1 cellular context compared by ENCODE assay signal in the genomic region with DNA sequence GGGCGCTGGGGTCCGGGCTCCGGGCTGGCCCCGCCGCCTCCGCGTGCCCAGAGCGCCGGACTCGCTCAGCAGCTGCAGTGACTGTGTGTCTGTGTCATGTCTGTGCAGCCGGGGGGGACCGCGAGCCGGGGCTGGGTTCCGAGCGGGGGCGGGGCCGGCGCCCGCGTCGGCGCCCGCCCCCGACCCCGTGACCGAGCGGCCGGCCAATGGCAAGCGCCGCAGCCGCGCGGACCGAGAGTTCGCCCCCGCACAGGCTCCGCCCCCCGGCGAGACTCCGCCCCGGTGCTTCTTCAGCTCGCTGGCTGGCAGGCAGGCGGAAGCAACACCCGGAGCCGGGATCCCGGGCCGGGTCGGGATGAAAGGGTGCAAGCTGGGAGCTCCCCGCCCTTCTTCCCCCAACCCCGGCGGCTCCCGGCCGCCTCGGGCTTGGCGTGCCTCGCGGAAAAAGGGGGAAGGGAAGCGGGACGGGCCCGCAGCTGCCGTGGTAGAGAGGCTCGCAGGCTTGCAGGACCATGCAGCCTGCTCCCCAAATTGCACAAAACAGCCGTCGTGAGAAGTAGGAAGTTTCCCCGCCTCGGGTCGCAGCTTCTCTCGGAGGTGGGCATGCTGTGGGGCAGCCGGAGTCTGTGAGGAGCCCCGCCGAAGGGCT.
TF ChIP-seq lines count a peak whose summit lies in the region.

No MANE protein-coding gene starts in this region.

TF ChIP-seq in WTC11, 78 proteins besides CTCF, POLR2A, EP300 and RAD21 (continued from another document):
- no peak for TF ChIP-seq ZNF532 (CRISPR knock-in tag; IDR thresholded peaks at IDR 0.05; ENCODE audit: borderline replicate concordance)
- no peak for TF ChIP-seq NFE2L1 (CRISPR knock-in tag; IDR thresholded peaks at IDR 0.05)
- TF ChIP-seq, protein P1, sequence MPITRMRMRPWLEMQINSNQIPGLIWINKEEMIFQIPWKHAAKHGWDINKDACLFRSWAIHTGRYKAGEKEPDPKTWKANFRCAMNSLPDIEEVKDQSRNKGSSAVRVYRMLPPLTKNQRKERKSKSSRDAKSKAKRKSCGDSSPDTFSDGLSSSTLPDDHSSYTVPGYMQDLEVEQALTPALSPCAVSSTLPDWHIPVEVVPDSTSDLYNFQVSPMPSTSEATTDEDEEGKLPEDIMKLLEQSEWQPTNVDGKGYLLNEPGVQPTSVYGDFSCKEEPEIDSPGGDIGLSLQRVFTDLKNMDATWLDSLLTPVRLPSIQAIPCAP (CRISPR knock-in tag; IDR thresholded peaks at IDR 0.05) = no peak
- TF ChIP-seq AR (CRISPR knock-in tag; IDR thresholded peaks at IDR 0.05) = no peak
- no peak for TF ChIP-seq TEAD4 (CRISPR knock-in tag; IDR thresholded peaks at IDR 0.05)
- TF ChIP-seq, protein P2, sequence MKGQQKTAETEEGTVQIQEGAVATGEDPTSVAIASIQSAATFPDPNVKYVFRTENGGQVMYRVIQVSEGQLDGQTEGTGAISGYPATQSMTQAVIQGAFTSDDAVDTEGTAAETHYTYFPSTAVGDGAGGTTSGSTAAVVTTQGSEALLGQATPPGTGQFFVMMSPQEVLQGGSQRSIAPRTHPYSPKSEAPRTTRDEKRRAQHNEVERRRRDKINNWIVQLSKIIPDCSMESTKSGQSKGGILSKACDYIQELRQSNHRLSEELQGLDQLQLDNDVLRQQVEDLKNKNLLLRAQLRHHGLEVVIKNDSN (CRISPR knock-in tag; IDR thresholded peaks at IDR 0.05) = peak; percentile 57; the same call in 1 of the 2 replicates
- TF ChIP-seq, protein P3, sequence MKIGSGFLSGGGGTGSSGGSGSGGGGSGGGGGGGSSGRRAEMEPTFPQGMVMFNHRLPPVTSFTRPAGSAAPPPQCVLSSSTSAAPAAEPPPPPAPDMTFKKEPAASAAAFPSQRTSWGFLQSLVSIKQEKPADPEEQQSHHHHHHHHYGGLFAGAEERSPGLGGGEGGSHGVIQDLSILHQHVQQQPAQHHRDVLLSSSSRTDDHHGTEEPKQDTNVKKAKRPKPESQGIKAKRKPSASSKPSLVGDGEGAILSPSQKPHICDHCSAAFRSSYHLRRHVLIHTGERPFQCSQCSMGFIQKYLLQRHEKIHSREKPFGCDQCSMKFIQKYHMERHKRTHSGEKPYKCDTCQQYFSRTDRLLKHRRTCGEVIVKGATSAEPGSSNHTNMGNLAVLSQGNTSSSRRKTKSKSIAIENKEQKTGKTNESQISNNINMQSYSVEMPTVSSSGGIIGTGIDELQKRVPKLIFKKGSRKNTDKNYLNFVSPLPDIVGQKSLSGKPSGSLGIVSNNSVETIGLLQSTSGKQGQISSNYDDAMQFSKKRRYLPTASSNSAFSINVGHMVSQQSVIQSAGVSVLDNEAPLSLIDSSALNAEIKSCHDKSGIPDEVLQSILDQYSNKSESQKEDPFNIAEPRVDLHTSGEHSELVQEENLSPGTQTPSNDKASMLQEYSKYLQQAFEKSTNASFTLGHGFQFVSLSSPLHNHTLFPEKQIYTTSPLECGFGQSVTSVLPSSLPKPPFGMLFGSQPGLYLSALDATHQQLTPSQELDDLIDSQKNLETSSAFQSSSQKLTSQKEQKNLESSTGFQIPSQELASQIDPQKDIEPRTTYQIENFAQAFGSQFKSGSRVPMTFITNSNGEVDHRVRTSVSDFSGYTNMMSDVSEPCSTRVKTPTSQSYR (CRISPR knock-in tag; IDR thresholded peaks at IDR 0.05) = peak; percentile 46; the same call in 1 of the 2 replicates
- TF ChIP-seq GABPB1 (CRISPR knock-in tag; IDR thresholded peaks at IDR 0.05) = no peak; the same call in 1 of the 2 replicates
- TF ChIP-seq NFATC4 (CRISPR knock-in tag; IDR thresholded peaks at IDR 0.05) = no peak
- TF ChIP-seq ETV6 (CRISPR knock-in tag; IDR thresholded peaks at IDR 0.05) = peak; percentile 69
- TF ChIP-seq, protein P4, sequence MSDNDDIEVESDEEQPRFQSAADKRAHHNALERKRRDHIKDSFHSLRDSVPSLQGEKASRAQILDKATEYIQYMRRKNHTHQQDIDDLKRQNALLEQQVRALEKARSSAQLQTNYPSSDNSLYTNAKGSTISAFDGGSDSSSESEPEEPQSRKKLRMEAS (CRISPR knock-in tag; IDR thresholded peaks at IDR 0.05) = no peak
- TF ChIP-seq SMAD4 (CRISPR knock-in tag; IDR thresholded peaks at IDR 0.05) = no peak
- no peak for TF ChIP-seq JAZF1 (CRISPR knock-in tag; IDR thresholded peaks at IDR 0.05)
- TF ChIP-seq ESRRA (CRISPR knock-in tag; IDR thresholded peaks at IDR 0.05; ENCODE audit: borderline replicate concordance) = no peak
- peak; percentile 86 for TF ChIP-seq SP1 (CRISPR knock-in tag; conservative IDR thresholded peaks at IDR 0.05)
- TF ChIP-seq, protein P5, sequence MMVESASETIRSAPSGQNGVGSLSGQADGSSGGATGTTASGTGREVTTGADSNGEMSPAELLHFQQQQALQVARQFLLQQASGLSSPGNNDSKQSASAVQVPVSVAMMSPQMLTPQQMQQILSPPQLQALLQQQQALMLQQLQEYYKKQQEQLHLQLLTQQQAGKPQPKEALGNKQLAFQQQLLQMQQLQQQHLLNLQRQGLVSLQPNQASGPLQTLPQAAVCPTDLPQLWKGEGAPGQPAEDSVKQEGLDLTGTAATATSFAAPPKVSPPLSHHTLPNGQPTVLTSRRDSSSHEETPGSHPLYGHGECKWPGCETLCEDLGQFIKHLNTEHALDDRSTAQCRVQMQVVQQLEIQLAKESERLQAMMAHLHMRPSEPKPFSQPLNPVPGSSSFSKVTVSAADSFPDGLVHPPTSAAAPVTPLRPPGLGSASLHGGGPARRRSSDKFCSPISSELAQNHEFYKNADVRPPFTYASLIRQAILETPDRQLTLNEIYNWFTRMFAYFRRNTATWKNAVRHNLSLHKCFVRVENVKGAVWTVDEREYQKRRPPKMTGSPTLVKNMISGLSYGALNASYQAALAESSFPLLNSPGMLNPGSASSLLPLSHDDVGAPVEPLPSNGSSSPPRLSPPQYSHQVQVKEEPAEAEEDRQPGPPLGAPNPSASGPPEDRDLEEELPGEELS (CRISPR knock-in tag; IDR thresholded peaks at IDR 0.05) = no peak
- TF ChIP-seq NR1H2 (CRISPR knock-in tag; IDR thresholded peaks at IDR 0.05) = no peak
- TF ChIP-seq, protein P6, sequence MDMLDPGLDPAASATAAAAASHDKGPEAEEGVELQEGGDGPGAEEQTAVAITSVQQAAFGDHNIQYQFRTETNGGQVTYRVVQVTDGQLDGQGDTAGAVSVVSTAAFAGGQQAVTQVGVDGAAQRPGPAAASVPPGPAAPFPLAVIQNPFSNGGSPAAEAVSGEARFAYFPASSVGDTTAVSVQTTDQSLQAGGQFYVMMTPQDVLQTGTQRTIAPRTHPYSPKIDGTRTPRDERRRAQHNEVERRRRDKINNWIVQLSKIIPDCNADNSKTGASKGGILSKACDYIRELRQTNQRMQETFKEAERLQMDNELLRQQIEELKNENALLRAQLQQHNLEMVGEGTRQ (CRISPR knock-in tag; IDR thresholded peaks at IDR 0.05) = peak; percentile 90
- no peak for TF ChIP-seq ZBTB21 (CRISPR knock-in tag; IDR thresholded peaks at IDR 0.05; ENCODE audit: borderline replicate concordance)
- TF ChIP-seq, protein P7, sequence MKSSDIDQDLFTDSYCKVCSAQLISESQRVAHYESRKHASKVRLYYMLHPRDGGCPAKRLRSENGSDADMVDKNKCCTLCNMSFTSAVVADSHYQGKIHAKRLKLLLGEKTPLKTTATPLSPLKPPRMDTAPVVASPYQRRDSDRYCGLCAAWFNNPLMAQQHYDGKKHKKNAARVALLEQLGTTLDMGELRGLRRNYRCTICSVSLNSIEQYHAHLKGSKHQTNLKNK (CRISPR knock-in tag; IDR thresholded peaks at IDR 0.05) = no peak
- no peak for TF ChIP-seq ZNF317 (CRISPR knock-in tag; IDR thresholded peaks at IDR 0.05; ENCODE audit: borderline replicate concordance, low read depth)
TF ChIP-seq in WTC11: peak in this region for 7.
